Comparison of ENCODE assay signal across 1 cellular context in genomic region chr1:193763313-193763712, GRCh38.
TF ChIP-seq lines count a peak whose summit lies in the region.

No MANE protein-coding gene starts in this region.

TF ChIP-seq in HepG2, 621 proteins besides CTCF, POLR2A, EP300 and RAD21 (continued from another document):
- no peak for TF ChIP-seq ZNF577 (CRISPR knock-in tag; IDR thresholded peaks at IDR 0.05; ENCODE audit: borderline replicate concordance, low read depth)
- no peak for TF ChIP-seq KAT2B (IDR thresholded peaks at IDR 0.05; ENCODE audit: borderline replicate concordance, low read depth, low read length)
- TF ChIP-seq FOXM1 (CRISPR knock-in tag; IDR thresholded peaks at IDR 0.05) = no peak
- TF ChIP-seq KLF6 (CRISPR knock-in tag; IDR thresholded peaks at IDR 0.05) = no peak
- no peak for TF ChIP-seq ZNF251 (CRISPR knock-in tag; IDR thresholded peaks at IDR 0.05)
- no peak for TF ChIP-seq MBNL3 (CRISPR knock-in tag; conservative IDR thresholded peaks at IDR 0.05)
- TF ChIP-seq TEF (CRISPR knock-in tag; IDR thresholded peaks at IDR 0.05) = no peak
- no peak for TF ChIP-seq U2AF1 (optimal IDR thresholded peaks at IDR 0.05; ENCODE audit: low read depth, low read length)
- TF ChIP-seq ELK4 (CRISPR knock-in tag; IDR thresholded peaks at IDR 0.05; ENCODE audit: borderline replicate concordance) = no peak
- TF ChIP-seq HMGXB4 (CRISPR knock-in tag; IDR thresholded peaks at IDR 0.05; ENCODE audit: borderline replicate concordance in 1 of 2, low read depth in 1 of 2) = no peak
- TF ChIP-seq CCAR2 (optimal IDR thresholded peaks at IDR 0.05; ENCODE audit: low read depth, low read length) = no peak
- no peak for TF ChIP-seq FUBP1 (CRISPR knock-in tag; IDR thresholded peaks at IDR 0.05; ENCODE audit: borderline replicate concordance)
- TF ChIP-seq POLR2G (IDR thresholded peaks at IDR 0.05; ENCODE audit: low read depth, low read length) = no peak
- no peak for TF ChIP-seq ZSCAN21 (CRISPR knock-in tag; IDR thresholded peaks at IDR 0.05; ENCODE audit: borderline replicate concordance)
- TF ChIP-seq SMARCE1 (IDR thresholded peaks at IDR 0.05; ENCODE audit: borderline replicate concordance) = no peak
- TF ChIP-seq RELA (CRISPR knock-in tag; IDR thresholded peaks at IDR 0.05) = no peak
TF ChIP-seq in HepG2: peak in this region for 0.
